1 cellular context compared by ENCODE assay signal in the genomic region with DNA sequence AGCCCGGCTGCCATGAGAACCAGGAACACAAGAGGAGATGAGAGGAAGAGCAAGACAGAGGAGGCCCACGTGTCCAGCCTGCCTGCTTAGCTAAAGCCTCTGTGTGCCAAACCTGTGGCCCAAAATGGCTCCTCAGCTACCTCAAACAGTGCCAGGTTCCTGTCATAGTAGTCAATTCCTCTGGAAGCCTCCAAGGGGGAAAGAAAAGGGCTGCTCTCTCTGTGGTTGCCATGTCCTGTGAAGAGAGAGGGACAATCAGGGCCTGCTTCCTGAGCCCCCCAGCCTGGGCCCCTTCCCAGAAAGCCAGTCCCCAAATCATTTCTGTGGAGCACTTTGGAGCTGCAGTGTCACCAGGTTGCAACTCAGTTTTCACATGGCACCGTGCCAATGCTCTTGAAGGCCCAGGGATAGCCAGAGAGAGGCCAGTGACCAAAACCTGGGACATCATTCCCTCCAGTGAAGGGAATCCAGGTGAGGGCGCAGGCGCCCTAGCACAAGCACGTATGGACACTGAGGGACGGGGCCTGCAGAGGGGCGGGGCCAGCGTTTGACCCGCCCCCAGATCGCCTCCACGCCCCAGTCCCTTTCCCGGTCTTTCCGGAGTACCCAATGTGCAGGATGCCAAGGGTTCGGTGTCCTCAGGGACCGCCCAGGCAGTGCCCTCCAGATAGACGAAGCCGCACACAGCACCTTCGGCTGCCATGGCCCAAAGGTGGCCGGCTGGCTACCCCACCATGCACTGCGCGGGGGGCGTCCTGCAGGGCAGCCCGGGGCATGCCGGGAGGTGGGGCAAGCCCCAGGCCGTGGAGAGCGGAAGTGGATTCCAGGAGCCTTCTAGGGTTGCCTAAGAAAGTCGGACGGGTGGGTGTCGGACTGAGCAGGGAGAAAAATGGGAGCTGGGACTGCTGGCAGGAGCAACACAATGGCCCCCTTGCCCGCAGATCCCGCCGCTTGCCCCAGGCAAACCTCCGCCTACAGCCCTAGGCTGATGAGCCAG.
TF ChIP-seq lines count a peak whose summit lies in the region.

No MANE protein-coding gene starts in this region.

TF ChIP-seq in HEK293, 187 proteins besides CTCF, POLR2A, EP300 and RAD21:
- 0 out of 2 replicates have a peak, but pooled peaks have one; percentile 36 for TF ChIP-seq KLF9 (tag by site-specific recombination; IDR thresholded peaks at IDR 0.05; ENCODE audit: low read depth)
- no peak for TF ChIP-seq KLF8 (tag by site-specific recombination; IDR thresholded peaks at IDR 0.05)
